In genomic region chr17:66990047-66990446, GRCh38 we compare ENCODE assay signal across 28 cellular contexts. TPM values are rescaled to one million over a fixed set of nuclear protein-coding genes. Genes with fewer than 3 reads are reported as not detected.
"Had no signal": no experiment of that assay in that cellular context is flagged by ENCODE, and none has a peak within 500 bp of the region (broad histone marks: within the 10 kb centered on the region; RNA-seq: fewer than 3 reads in every experiment).

No MANE protein-coding gene starts in this region.

- ATAC-seq: foreskin keratinocyte; heart right ventricle; left cardiac atrium; left lung; naive thymus-derived CD4-positive, alpha-beta T cell; stimulated activated memory B cell treated with anti-CD40 and anti-IgM and Interleukin-4, amounts not matched to agents 10 μg/mL and 1 μg/mL and 100 μg/mL, for 72 hours; stimulated activated naive CD8-positive, alpha-beta T cell treated with anti-CD3 and anti-CD28 coated beads, Interleukin-15, Interleukin-2, amounts not matched to agents 100 U/mL and 50 U/mL, for 24 hours had no signal

- DNase-seq: dermis blood vessel endothelial cell; effector memory CD4-positive, alpha-beta T cell; foreskin keratinocyte; glutamatergic neuron; heart right ventricle; hippocampal formation; left cardiac atrium; left lung; mesendoderm; midbrain; naive thymus-derived CD4-positive, alpha-beta T cell; sigmoid colon; stimulated activated CD4-positive, alpha-beta T cell treated with anti-CD3 and anti-CD28 coated beads, Interleukin-4, amount 100 ng/mL, for 4 hours; stimulated activated naive CD8-positive, alpha-beta T cell treated with anti-CD3 and anti-CD28 coated beads, Interleukin-15, Interleukin-2, amounts not matched to agents 100 U/mL and 50 U/mL, for 24 hours; testis; tibial artery; upper lobe of left lung had no signal

RNA-seq across cellular contexts. Expression of gene CACNG4, which starts 25.5 kb away (rescaled TPM):
- total RNA-seq: dermis blood vessel endothelial cell; endothelial cell of umbilical vein; fibroblast of lung; lung microvascular endothelial cell; mucosa of gallbladder; naive thymus-derived CD4-positive, alpha-beta T cell; osteoblast had no signal

RNA-seq across cellular contexts. Expression of gene CACNG1, which starts 54.3 kb away (rescaled TPM):
- total RNA-seq: dermis blood vessel endothelial cell; endothelial cell of umbilical vein; epithelial cell of proximal tubule; esophagus muscularis mucosa; fibroblast of lung; foreskin keratinocyte; kidney epithelial cell; left cardiac atrium; left lung; lower leg skin; lung microvascular endothelial cell; mucosa of gallbladder; naive thymus-derived CD4-positive, alpha-beta T cell; osteoblast; right atrium auricular region; sigmoid colon; testis had no signal
